In the genomic region with DNA sequence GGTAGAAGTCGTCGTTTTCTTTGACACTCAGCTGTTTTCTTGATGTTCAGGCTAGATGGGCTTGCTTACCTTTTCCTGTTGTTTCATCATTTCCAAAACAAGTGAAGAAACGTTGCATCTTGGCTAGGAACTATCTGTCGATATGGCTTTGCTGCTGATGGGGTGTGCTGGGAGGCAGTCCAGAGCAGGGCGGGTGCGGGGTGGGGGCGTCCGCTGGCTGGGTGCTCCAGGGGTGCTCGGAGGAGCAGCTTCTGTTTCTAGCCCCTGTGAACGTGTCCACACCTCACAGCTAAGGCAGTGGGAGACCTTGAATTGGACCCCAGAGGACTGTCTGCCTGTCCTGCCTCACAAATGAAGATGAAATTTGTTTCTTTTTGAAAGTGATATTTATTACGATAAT, we compare ENCODE assay signal across 16 cellular contexts. TPM values are rescaled to one million over a fixed set of nuclear protein-coding genes. Genes with fewer than 3 reads are reported as not detected.
DNase-seq lines count a peak whose midpoint lies in the region; ATAC-seq and TF ChIP-seq lines count a peak whose summit lies in the region.
"Had no signal": no experiment of that assay in that cellular context is flagged by ENCODE, and none has a peak within 500 bp of the region (broad histone marks: within the 10 kb centered on the region; RNA-seq: fewer than 3 reads in every experiment).

No MANE protein-coding gene starts in this region.

- peaks cover 19% of the 10 kb centered on the region for H3K36me3 ChIP-seq in RWPE2 (ENCODE audit: low read depth)
- H3K36me3 ChIP-seq: left lung had no signal

- H3K27me3 ChIP-seq in AG04450 (ENCODE audit: control insufficient read depth, insufficient read depth, low read length) (no peaks in the 10 kb centered on the region), RWPE2 (ENCODE audit: insufficient read depth, poor library complexity, severe bottlenecking) (no peaks in the 10 kb centered on the region)
- H3K27me3 ChIP-seq: left lung had no signal

- no peaks in the 10 kb centered on the region for H3K9me3 Mint-ChIP-seq in activated CD8-positive, alpha-beta T cell treated with anti-CD3 and anti-CD28 coated beads, Interleukin-2, amount 10 ng/mL, durations not matched to agents 7 days and 5 days (ENCODE audit: insufficient read depth)
- H3K9me3 Mint-ChIP-seq: naive thymus-derived CD8-positive, alpha-beta T cell had no signal

- no peak for TF ChIP-seq CTCF in AG04450 (IDR thresholded peaks at IDR 0.05; ENCODE audit: low read depth, low read length)
- TF ChIP-seq CTCF in RWPE2 (IDR thresholded peaks at IDR 0.05; ENCODE audit: poor library complexity, severe bottlenecking): no peak

- peaks cover 11% of the 10 kb centered on the region for H3K9me3 ChIP-seq in AG04450 (ENCODE audit: control insufficient read depth, insufficient read depth, low read length)
- H3K9me3 ChIP-seq in RWPE2 (ENCODE audit: severe bottlenecking): no peaks in the 10 kb centered on the region
- H3K9me3 ChIP-seq: left lung had no signal

- POLR2A ChIA-PET in AG04450 (lab: Yijun Ruan, JAX): no interaction called here
- POLR2A ChIA-PET in activated CD8-positive, alpha-beta T cell treated with anti-CD3 and anti-CD28 coated beads, Interleukin-2, amount 10 ng/mL, durations not matched to agents 7 days and 5 days (lab: Charles Lee): no interaction called here

- no peak overlapping the region for H3K4me3 ChIP-seq in AG04450 (ENCODE audit: low read depth, low read length)
- H3K4me3 ChIP-seq in RWPE2 (ENCODE audit: severe bottlenecking): no peak overlapping the region
- H3K4me3 ChIP-seq: left lung had no signal

- ATAC-seq in RWPE2 (ENCODE audit: low read depth) (no peak), left cardiac atrium (no peak), sciatic nerve (peak; percentile 51), HG02870 (IDR thresholded peaks at IDR 0.05; ENCODE audit: unreplicated experiment) (no peak), GM21528 (IDR thresholded peaks at IDR 0.05; ENCODE audit: low FRiP score, unreplicated experiment) (no peak)
- ATAC-seq in activated CD8-positive, alpha-beta T cell treated with anti-CD3 and anti-CD28 coated beads, Interleukin-2, amount 10 ng/mL, durations not matched to agents 7 days and 5 days: no peak
- ATAC-seq: activated CD8-positive, alpha-beta memory T cell treated with anti-CD3 and anti-CD28 coated beads, Interleukin-2, amount 10 ng/mL, durations not matched to agents 7 days and 5 days; left lung; naive thymus-derived CD8-positive, alpha-beta T cell had no signal

- peaks cover 8% of the 10 kb centered on the region for H3K4me1 Mint-ChIP-seq in activated CD8-positive, alpha-beta T cell treated with anti-CD3 and anti-CD28 coated beads, Interleukin-2, amount 10 ng/mL, durations not matched to agents 7 days and 5 days (ENCODE audit: low read depth)

- peaks cover 9% of the 10 kb centered on the region for H3K36me3 Mint-ChIP-seq in activated CD8-positive, alpha-beta T cell treated with anti-CD3 and anti-CD28 coated beads, Interleukin-2, amount 10 ng/mL, durations not matched to agents 7 days and 5 days (ENCODE audit: low read depth)
- H3K36me3 Mint-ChIP-seq: activated CD8-positive, alpha-beta memory T cell treated with anti-CD3 and anti-CD28 coated beads, Interleukin-2, amount 10 ng/mL, durations not matched to agents 7 days and 5 days had no signal

- DNase-seq in AG04450 (ENCODE audit: low read depth, low spot score): no peak
- peak; percentile 25 for DNase-seq in RWPE2 (ENCODE audit: low spot score)
- peak; percentile 19 for DNase-seq in left cardiac atrium
- DNase-seq in sciatic nerve (ENCODE audit: low spot score): no peak
- DNase-seq in epidermal melanocyte (ENCODE audit: insufficient read length, low spot score): no peak
- no peak for DNase-seq in activated CD8-positive, alpha-beta T cell treated with anti-CD3 and anti-CD28 coated beads, Interleukin-2, amount 10 ng/mL, durations not matched to agents 7 days and 5 days
- DNase-seq: activated CD8-positive, alpha-beta memory T cell treated with anti-CD3 and anti-CD28 coated beads, Interleukin-2, amount 10 ng/mL, durations not matched to agents 7 days and 5 days; activated effector memory CD4-positive, alpha-beta T cell treated with Interleukin-2 at 50 U/mL for 16 hours; amygdala; cortex of kidney; NCI-H2081; stimulated activated CD8-positive, alpha-beta memory T cell treated with anti-CD3 and anti-CD28 coated beads, Interleukin-4, amount 100 ng/mL, for 48 hours had no signal

- H3K27ac Mint-ChIP-seq in activated CD8-positive, alpha-beta T cell treated with anti-CD3 and anti-CD28 coated beads, Interleukin-2, amount 10 ng/mL, durations not matched to agents 7 days and 5 days: no peak overlapping the region
- H3K27ac Mint-ChIP-seq: activated CD8-positive, alpha-beta memory T cell treated with anti-CD3 and anti-CD28 coated beads, Interleukin-2, amount 10 ng/mL, durations not matched to agents 7 days and 5 days had no signal

- intact Hi-C loops in left cardiac atrium (cut with DNase I): loop anchor here (5.0 kb wide), 1 partner anchor 48 kb away; no protein-coding TSS in a partner anchor
- intact Hi-C loops in sciatic nerve (cut with DNase I): no loop called here

- H3K4me3 Mint-ChIP-seq in activated CD8-positive, alpha-beta T cell treated with anti-CD3 and anti-CD28 coated beads, Interleukin-2, amount 10 ng/mL, durations not matched to agents 7 days and 5 days: no peak overlapping the region
- H3K4me3 Mint-ChIP-seq: activated CD8-positive, alpha-beta memory T cell treated with anti-CD3 and anti-CD28 coated beads, Interleukin-2, amount 10 ng/mL, durations not matched to agents 7 days and 5 days; naive thymus-derived CD8-positive, alpha-beta T cell had no signal

- CTCF ChIA-PET in AG04450 (lab: Charles Lee): interaction anchor here (0.6 kb wide), 1 partner anchor 140 kb away, joined by 3 read pairs; no protein-coding TSS in a partner anchor
- CTCF ChIA-PET in activated CD8-positive, alpha-beta T cell treated with anti-CD3 and anti-CD28 coated beads, Interleukin-2, amount 10 ng/mL, durations not matched to agents 7 days and 5 days (lab: Charles Lee): no interaction called here

- peak overlapping the region; percentile 11 for H3K27ac ChIP-seq in AG04450 (ENCODE audit: low read depth, low read length)
- no peak overlapping the region for H3K27ac ChIP-seq in RWPE2 (ENCODE audit: poor library complexity, severe bottlenecking)

- peaks cover 15% of the 10 kb centered on the region for H3K4me1 ChIP-seq in RWPE2 (ENCODE audit: insufficient read depth, poor library complexity, severe bottlenecking)

- H3K27me3 Mint-ChIP-seq in activated CD8-positive, alpha-beta T cell treated with anti-CD3 and anti-CD28 coated beads, Interleukin-2, amount 10 ng/mL, durations not matched to agents 7 days and 5 days (ENCODE audit: low read depth): no peaks in the 10 kb centered on the region
- H3K27me3 Mint-ChIP-seq: activated CD8-positive, alpha-beta memory T cell treated with anti-CD3 and anti-CD28 coated beads, Interleukin-2, amount 10 ng/mL, durations not matched to agents 7 days and 5 days; naive thymus-derived CD8-positive, alpha-beta T cell had no signal

RNA-seq across cellular contexts. Expression of a gene that starts 7.6 kb away (rescaled TPM):
- polyA plus RNA-seq in AG04450 (2011; rRNA removed): 140 and 159 TPM in 2 replicates
- 136 and 191 TPM in 2 replicates for polyA minus RNA-seq in AG04450 (2011; rRNA and poly(A)+ RNA removed)
- total RNA-seq in left cardiac atrium: 100 to 1,000 TPM; 124 to 136 TPM
- total RNA-seq in sciatic nerve: 207 TPM
- total RNA-seq in activated CD8-positive, alpha-beta T cell treated with anti-CD3 and anti-CD28 coated beads, Interleukin-2, amount 10 ng/mL, durations not matched to agents 7 days and 5 days: 10 to 100 TPM; 38.4 to 39.7 TPM

RNA-seq across cellular contexts. Expression of a gene that starts 51.7 kb away (rescaled TPM):
- polyA plus RNA-seq in AG04450 (2011; rRNA removed): 13.9 and 18.5 TPM in 2 replicates
- 9.6 and 10.2 TPM in 2 replicates for polyA minus RNA-seq in AG04450 (2011; rRNA and poly(A)+ RNA removed)
- total RNA-seq in left cardiac atrium (10 to 100 TPM; 17.8 to 28.3 TPM), sciatic nerve (25.4 TPM)
- 10 to 100 TPM; 32.2 to 38.3 TPM for total RNA-seq in activated CD8-positive, alpha-beta T cell treated with anti-CD3 and anti-CD28 coated beads, Interleukin-2, amount 10 ng/mL, durations not matched to agents 7 days and 5 days

Comparison
In these comparisons a context has a peak if more than half of its experiments do, and no peak if none do; other contexts are left out.
1. DNase-seq: peak in RWPE2 (single experiment) and left cardiac atrium (single experiment); none in AG04450 (single experiment), sciatic nerve (single experiment), epidermal melanocyte (single experiment) and activated CD8-positive, alpha-beta T cell treated with anti-CD3 and anti-CD28 coated beads, Interleukin-2, amount 10 ng/mL, durations not matched to agents 7 days and 5 days (single experiment).